16 cellular contexts compared by ENCODE assay signal in the genomic region with DNA sequence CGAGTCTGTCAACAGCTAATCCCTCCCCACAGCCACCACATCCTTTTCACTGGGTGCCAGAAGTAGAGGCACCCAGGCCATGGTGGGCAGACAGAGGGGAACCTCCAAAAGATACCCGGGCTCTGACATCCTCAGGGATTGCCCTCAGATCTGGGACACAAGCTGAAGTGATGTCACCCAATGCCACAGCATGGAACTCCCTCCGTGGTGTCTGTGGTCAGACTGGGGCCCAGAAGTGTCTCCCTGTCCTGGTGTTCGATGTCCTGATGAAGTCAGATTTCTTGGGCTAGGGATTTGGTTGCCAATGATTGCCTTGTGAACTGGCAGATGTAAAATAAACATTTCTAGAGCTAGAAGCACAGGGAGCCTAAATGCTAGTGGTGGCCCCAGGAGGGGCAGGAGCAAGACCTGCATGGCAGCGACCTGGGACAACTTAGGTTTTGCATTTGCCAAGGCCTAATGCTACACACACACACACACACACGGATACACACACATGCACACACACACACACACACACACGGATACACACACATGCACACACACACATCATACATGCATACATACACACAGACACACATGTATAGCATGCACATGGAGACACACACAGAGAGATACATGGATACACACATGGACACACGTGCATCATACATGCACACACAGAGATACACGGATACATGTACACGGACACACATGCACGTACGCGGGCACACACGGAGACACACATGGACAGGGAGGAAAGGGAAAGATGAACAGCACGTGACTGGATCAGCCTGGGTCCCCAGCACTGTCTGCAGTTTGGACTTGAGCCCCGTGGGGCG.
"Had no signal": no experiment of that assay in that cellular context is flagged by ENCODE, and none has a peak within 500 bp of the region (broad histone marks: within the 10 kb centered on the region; RNA-seq: fewer than 3 reads in every experiment).

No MANE protein-coding gene starts in this region.

- H3K9me3 ChIP-seq: tibial nerve had no signal

- H3K4me2 ChIP-seq: neural progenitor cell had no signal

- H2AFZ ChIP-seq: neural progenitor cell had no signal

- H3K36me3 ChIP-seq: breast epithelium, neural progenitor cell, right atrium auricular region, tibial nerve had no signal

- DNase-seq: activated CD4-positive, alpha-beta memory T cell treated with anti-CD3 and anti-CD28 coated beads for 36 hours; activated gamma-delta T cell treated with Interleukin-2 at 50 U/mL for 16 hours; activated naive CD8-positive, alpha-beta T cell treated with anti-CD3 and anti-CD28 coated beads for 36 hours; activated T-cell treated with anti-CD3 and anti-CD28 coated beads, Interleukin-2, amount 50 U/mL, for 48 hours; anterior cingulate cortex; dorsolateral prefrontal cortex; foreskin fibroblast; posterior cingulate gyrus had no signal

- H3K4me1 ChIP-seq: breast epithelium, right atrium auricular region, tibial nerve had no signal

- H3K27me3 ChIP-seq: breast epithelium, neural progenitor cell, right atrium auricular region had no signal

- ATAC-seq: esophagus mucosa; left lobe of liver; stimulated activated memory B cell treated with anti-CD40 and anti-IgM and Interleukin-4, amounts not matched to agents 10 μg/mL and 1 μg/mL and 100 μg/mL, for 72 hours had no signal

- FAIRE-seq: endometrium had no signal

- H3K27ac ChIP-seq: breast epithelium, dorsolateral prefrontal cortex, neural progenitor cell, right atrium auricular region, tibial nerve had no signal

- H3K4me3 ChIP-seq: breast epithelium, dorsolateral prefrontal cortex, neural progenitor cell, right atrium auricular region, tibial nerve had no signal

- H3K9ac ChIP-seq: neural progenitor cell had no signal
